Comparison of ENCODE assay signal across 34 cellular contexts in the genomic region with DNA sequence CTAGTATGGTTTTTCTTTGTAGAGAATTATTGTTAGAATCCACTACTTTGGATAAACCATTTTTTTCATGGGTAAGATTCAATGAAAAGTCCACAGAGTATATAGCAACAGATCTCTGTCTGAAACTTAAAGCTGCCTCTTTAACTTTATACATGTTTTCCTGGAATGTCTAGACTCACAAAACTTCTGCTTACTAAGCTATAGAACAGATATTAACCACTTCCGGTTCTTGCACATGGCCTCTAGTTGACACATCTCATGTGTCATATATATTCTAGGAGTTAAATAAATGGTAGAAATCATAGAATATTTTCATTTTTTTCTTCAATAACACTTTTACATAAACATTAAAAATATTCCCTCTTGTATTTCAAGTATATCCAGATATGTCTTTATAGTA.
"Had no signal": no experiment of that assay in that cellular context is flagged by ENCODE, and none has a peak within 500 bp of the region (broad histone marks: within the 10 kb centered on the region; RNA-seq: fewer than 3 reads in every experiment).

No MANE protein-coding gene starts in this region.

- H3K9ac ChIP-seq: neural progenitor cell, parathyroid adenoma had no signal

- H2AFZ ChIP-seq: hepatocyte, neural progenitor cell, parathyroid adenoma had no signal

- H3K4me1 Mint-ChIP-seq: activated CD4-positive, alpha-beta T cell treated with anti-CD3 and anti-CD28 coated beads, Interleukin-2, amount 10 ng/mL, durations not matched to agents 24 days and 14 days; activated naive CD4-positive, alpha-beta T cell treated with anti-CD3 and anti-CD28 coated beads, Interleukin-2, amount 10 ng/mL, durations not matched to agents 7 days and 5 days; activated naive CD8-positive, alpha-beta T cell treated with anti-CD3 and anti-CD28 coated beads, Interleukin-2, amount 10 ng/mL, durations not matched to agents 7 days and 5 days; brain; natural killer cell; neural progenitor cell; stimulated activated naive B cell treated with anti-CD40 and anti-IgM and Interleukin-4, amounts not matched to agents 10 μg/mL and 1 μg/mL and 100 μg/mL, for 72 hours had no signal

- H3K27me3 Mint-ChIP-seq: activated CD4-positive, alpha-beta memory T cell treated with anti-CD3 and anti-CD28 coated beads for 36 hours; activated CD4-positive, alpha-beta T cell treated with anti-CD3 and anti-CD28 coated beads, Interleukin-2, amount 10 ng/mL, durations not matched to agents 24 days and 14 days; activated naive CD4-positive, alpha-beta T cell treated with anti-CD3 and anti-CD28 coated beads, Interleukin-2, amount 10 ng/mL, durations not matched to agents 7 days and 5 days; activated naive CD8-positive, alpha-beta T cell treated with anti-CD3 and anti-CD28 coated beads, Interleukin-2, amount 10 ng/mL, durations not matched to agents 7 days and 5 days; brain; stimulated activated naive B cell treated with anti-CD40 and anti-IgM and Interleukin-4, amounts not matched to agents 10 μg/mL and 1 μg/mL and 100 μg/mL, for 72 hours had no signal

- H3K9me3 ChIP-seq: ascending aorta, colonic mucosa, gastrocnemius medialis, left ventricle myocardium inferior, right atrium auricular region, suprapubic skin, tibial artery had no signal

- H3K4me3 Mint-ChIP-seq: activated CD4-positive, alpha-beta memory T cell treated with anti-CD3 and anti-CD28 coated beads for 36 hours; activated CD4-positive, alpha-beta T cell treated with anti-CD3 and anti-CD28 coated beads, Interleukin-2, amount 10 ng/mL, durations not matched to agents 24 days and 14 days; activated naive CD4-positive, alpha-beta T cell treated with anti-CD3 and anti-CD28 coated beads, Interleukin-2, amount 10 ng/mL, durations not matched to agents 7 days and 5 days; activated naive CD8-positive, alpha-beta T cell treated with anti-CD3 and anti-CD28 coated beads, Interleukin-2, amount 10 ng/mL, durations not matched to agents 7 days and 5 days; activated T-helper 1 cell treated with anti-CD3 and anti-CD28 coated beads, Interleukin-12 subunit alpha, Interleukin-12 subunit beta, Interleukin-2, Interleukin-4 antibody, amounts not matched to agents 30 ng/mL and 10 ng/mL and 1 ng/mL, durations not matched to agents 14 hours and 24 hours and 36 hours; brain; natural killer cell; neural progenitor cell; stimulated activated naive B cell treated with anti-CD40 and anti-IgM and Interleukin-4, amounts not matched to agents 10 μg/mL and 1 μg/mL and 100 μg/mL, for 72 hours had no signal

- DNase-seq: activated CD4-positive, alpha-beta memory T cell treated with anti-CD3 and anti-CD28 coated beads for 36 hours; activated CD4-positive, alpha-beta T cell treated with anti-CD3 and anti-CD28 coated beads, Interleukin-2, amount 10 ng/mL, durations not matched to agents 24 days and 14 days; activated CD8-positive, alpha-beta memory T cell treated with anti-CD3 and anti-CD28 coated beads, Interleukin-2, amount 50 U/mL, for 4 hours; activated gamma-delta T cell; activated naive CD4-positive, alpha-beta T cell treated with anti-CD3 and anti-CD28 coated beads, Interleukin-2, amount 10 ng/mL, durations not matched to agents 7 days and 5 days; activated naive CD8-positive, alpha-beta T cell treated with anti-CD3 and anti-CD28 coated beads, Interleukin-2, amount 10 ng/mL, durations not matched to agents 7 days and 5 days; activated T-cell treated with anti-CD3 and anti-CD28 coated beads, Interleukin-2, amount 50 U/mL, for 1 hour; cerebellar nuclear complex; colonic mucosa; dorsolateral prefrontal cortex; effector memory CD4-positive, alpha-beta T cell; gastrocnemius medialis; glutamatergic neuron; islet precursor cell; left ventricle myocardium inferior; mesendoderm; natural killer cell; occipital lobe; stimulated activated CD4-positive, alpha-beta T cell treated with anti-CD3 and anti-CD28 coated beads, Interleukin-15, amount 100 ng/mL, for 24 hours; stimulated activated CD4-positive, alpha-beta T cell treated with anti-CD3 and anti-CD28 coated beads, Interleukin-2, amount 100 ng/mL, for 24 hours; stimulated activated naive B cell treated with anti-CD40 and anti-IgM and Interleukin-4, amounts not matched to agents 10 μg/mL and 1 μg/mL and 100 μg/mL, for 72 hours; tibial artery; WERI-Rb-1 had no signal

- H3K4me3 ChIP-seq: ascending aorta, cardiac muscle cell, colonic mucosa, dorsolateral prefrontal cortex, gastrocnemius medialis, hepatocyte, left ventricle myocardium inferior, lung, neural progenitor cell, right atrium auricular region, suprapubic skin, tibial artery had no signal

- H3K4me1 ChIP-seq: ascending aorta, colonic mucosa, gastrocnemius medialis, left ventricle myocardium inferior, neural progenitor cell, parathyroid adenoma, right atrium auricular region, suprapubic skin, tibial artery had no signal

- H3K9me3 Mint-ChIP-seq: activated CD4-positive, alpha-beta T cell treated with anti-CD3 and anti-CD28 coated beads, Interleukin-2, amount 10 ng/mL, durations not matched to agents 24 days and 14 days; brain; neural progenitor cell had no signal

- ATAC-seq: activated CD4-positive, CD25-positive, alpha-beta regulatory T cell treated with anti-CD3 and anti-CD28 coated beads, Interleukin-2, amount 50 U/mL, for 24 hours; gastrocnemius medialis; natural killer cell; stimulated activated naive B cell treated with anti-CD40 and anti-IgM and Interleukin-4, amounts not matched to agents 10 μg/mL and 1 μg/mL and 100 μg/mL, for 72 hours had no signal

- H3K36me3 ChIP-seq: ascending aorta, cardiac muscle cell, colonic mucosa, gastrocnemius medialis, left ventricle myocardium inferior, neural progenitor cell, right atrium auricular region, suprapubic skin, tibial artery, WERI-Rb-1 had no signal

- H3K27ac Mint-ChIP-seq: activated CD4-positive, alpha-beta memory T cell treated with anti-CD3 and anti-CD28 coated beads for 36 hours; activated CD4-positive, alpha-beta T cell treated with anti-CD3 and anti-CD28 coated beads, Interleukin-2, amount 10 ng/mL, durations not matched to agents 24 days and 14 days; activated naive CD4-positive, alpha-beta T cell treated with anti-CD3 and anti-CD28 coated beads, Interleukin-2, amount 10 ng/mL, durations not matched to agents 7 days and 5 days; activated naive CD8-positive, alpha-beta T cell treated with anti-CD3 and anti-CD28 coated beads, Interleukin-2, amount 10 ng/mL, durations not matched to agents 7 days and 5 days; activated T-helper 1 cell treated with anti-CD3 and anti-CD28 coated beads, Interleukin-12 subunit alpha, Interleukin-12 subunit beta, Interleukin-2, Interleukin-4 antibody, amounts not matched to agents 30 ng/mL and 10 ng/mL and 1 ng/mL, durations not matched to agents 14 hours and 24 hours and 36 hours; brain; natural killer cell; neural progenitor cell; stimulated activated naive B cell treated with anti-CD40 and anti-IgM and Interleukin-4, amounts not matched to agents 10 μg/mL and 1 μg/mL and 100 μg/mL, for 72 hours had no signal

- H3K36me3 Mint-ChIP-seq: activated CD4-positive, alpha-beta memory T cell treated with anti-CD3 and anti-CD28 coated beads for 36 hours; activated naive CD4-positive, alpha-beta T cell treated with anti-CD3 and anti-CD28 coated beads, Interleukin-2, amount 10 ng/mL, durations not matched to agents 7 days and 5 days; activated naive CD8-positive, alpha-beta T cell treated with anti-CD3 and anti-CD28 coated beads, Interleukin-2, amount 10 ng/mL, durations not matched to agents 7 days and 5 days; brain; natural killer cell; neural progenitor cell; stimulated activated naive B cell treated with anti-CD40 and anti-IgM and Interleukin-4, amounts not matched to agents 10 μg/mL and 1 μg/mL and 100 μg/mL, for 72 hours had no signal

- H3K27me3 ChIP-seq: ascending aorta, cardiac muscle cell, colonic mucosa, dorsolateral prefrontal cortex, gastrocnemius medialis, hepatocyte, neural progenitor cell, right atrium auricular region, suprapubic skin, tibial artery had no signal

- H3K79me2 ChIP-seq: hepatocyte, parathyroid adenoma had no signal

- H3K4me2 ChIP-seq: hepatocyte, neural progenitor cell had no signal

- H3K27ac ChIP-seq: ascending aorta, cardiac muscle cell, colonic mucosa, dorsolateral prefrontal cortex, gastrocnemius medialis, hepatocyte, left ventricle myocardium inferior, neural progenitor cell, parathyroid adenoma, right atrium auricular region, suprapubic skin, tibial artery, WERI-Rb-1 had no signal
